ENCODE assay signal across 1 cellular context in genomic region chr4:121778991-121779628, GRCh38.
TF ChIP-seq lines count a peak whose summit lies in the region.

No MANE protein-coding gene starts in this region.

TF ChIP-seq in IMR-90, 13 proteins besides CTCF, POLR2A, EP300 and RAD21 (continued from another document):
- TF ChIP-seq MAZ (IDR thresholded peaks at IDR 0.05; ENCODE audit: borderline replicate concordance, low read depth, low read length) (no peak), SMC3 (IDR thresholded peaks at IDR 0.05; ENCODE audit: low read depth, low read length) (no peak), ELK1 (IDR thresholded peaks at IDR 0.05; ENCODE audit: borderline replicate concordance, low read depth, low read length) (no peak), MAFK (IDR thresholded peaks at IDR 0.05; ENCODE audit: low read depth, low read length) (no peak), MXI1 (IDR thresholded peaks at IDR 0.05; ENCODE audit: borderline replicate concordance, low read depth, low read length) (no peak), CHD1 (IDR thresholded peaks at IDR 0.05; ENCODE audit: low read depth, low read length) (no peak), NFE2L2 (IDR thresholded peaks at IDR 0.05; ENCODE audit: low read depth, low read length) (no peak)
